Comparison of ENCODE assay signal across 8 cellular contexts in the genomic region with DNA sequence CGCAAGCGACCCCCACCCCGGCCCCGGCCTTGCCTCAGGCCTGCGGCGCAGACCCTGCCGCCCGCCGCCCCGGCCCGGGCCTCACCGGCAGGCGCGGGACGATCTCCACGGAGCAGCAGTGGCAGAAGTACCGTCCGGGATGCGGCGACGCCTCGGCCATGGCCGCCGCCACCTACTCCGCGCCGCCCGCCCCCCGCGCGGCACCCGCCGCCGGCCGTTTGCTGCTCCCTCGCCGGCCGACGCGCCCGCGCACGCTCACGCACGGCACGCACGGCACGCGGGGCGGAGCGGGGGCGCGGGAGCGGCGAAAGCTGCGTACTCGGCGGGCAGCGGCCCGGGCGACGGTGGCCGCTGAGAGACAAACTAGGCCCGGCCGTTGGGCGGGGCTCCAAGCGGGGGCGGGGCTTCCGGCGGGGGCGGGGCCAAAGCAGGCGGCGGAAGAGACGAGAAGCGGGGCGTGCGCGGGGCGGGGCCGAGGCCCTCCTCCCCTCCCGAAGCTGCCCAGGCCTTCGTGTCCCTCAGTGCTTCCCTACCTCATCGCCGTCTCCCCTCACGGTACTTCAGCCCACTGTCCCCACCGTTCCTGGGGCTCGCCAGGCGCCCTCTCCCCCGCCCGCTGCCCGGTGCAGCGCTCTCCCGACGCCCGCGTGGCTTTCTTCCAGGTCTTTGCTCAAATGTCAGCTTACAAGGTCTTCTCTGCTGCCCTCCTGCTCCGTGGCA. TPM values are rescaled to one million over a fixed set of nuclear protein-coding genes. Genes with fewer than 3 reads are reported as not detected.
DNase-seq lines count a peak whose midpoint lies in the region; ATAC-seq and TF ChIP-seq lines count a peak whose summit lies in the region.

TSS of gene RNF126 (minus strand) at position 253 of the 720 bp plus-strand sequence. CDS start at position 160, 93 bp downstream.

- H3K36me3 Mint-ChIP-seq in T-helper 17 cell (ENCODE audit: low read depth) = no peaks in the 10 kb centered on the region

- ATAC-seq in HG02763 (IDR thresholded peaks at IDR 0.05; ENCODE audit: unreplicated experiment) (peak; percentile 70), T-helper 17 cell (peak; percentile 39), upper lobe of right lung (peak; percentile 90)

- H3K9me3 ChIP-seq in T-helper 17 cell (ENCODE audit: control insufficient read depth, low read length, poor library complexity, severe bottlenecking) = no peaks in the 10 kb centered on the region
- no peaks in the 10 kb centered on the region for H3K9me3 ChIP-seq in left ventricle myocardium inferior (replicated peaks)
- H3K9me3 ChIP-seq in prostate gland = no peaks in the 10 kb centered on the region
- no peaks in the 10 kb centered on the region for H3K9me3 ChIP-seq in upper lobe of right lung

- peak within 1 kb of the TSS; percentile 90 for H3K27ac ChIP-seq in left ventricle myocardium inferior (replicated peaks)
- H3K27ac ChIP-seq in prostate gland = peak within 1 kb of the TSS; percentile 90 to 96
- H3K27ac ChIP-seq in upper lobe of right lung = peak within 1 kb of the TSS; percentile 89

- H3K4me3 Mint-ChIP-seq in T-helper 17 cell = peak within 1 kb of the TSS; percentile 96

- H3K27me3 ChIP-seq in left ventricle myocardium inferior (ENCODE audit: low read depth) (no peaks in the 10 kb centered on the region), prostate gland (replicated peaks; ENCODE audit: insufficient read depth) (no peaks in the 10 kb centered on the region), upper lobe of right lung (no peaks in the 10 kb centered on the region)

- TF ChIP-seq POLR2A in prostate gland (IDR thresholded peaks at IDR 0.05) = peak; percentile 48

- peak within 1 kb of the TSS; percentile 100 for H3K27ac Mint-ChIP-seq in T-helper 17 cell

- H3K27me3 Mint-ChIP-seq in T-helper 17 cell = no peaks in the 10 kb centered on the region

- H3K4me3 ChIP-seq in left ventricle myocardium inferior (peak within 1 kb of the TSS; percentile 100), prostate gland (peak within 1 kb of the TSS; percentile 96 to 97), upper lobe of right lung (peak within 1 kb of the TSS; percentile 92)

- DNase-seq in GM10266 (ENCODE audit: extremely low spot score) (peak; percentile 99), NCI-H1694 (lab: John Stamatoyannopoulos, UW) (peak; percentile 69), T-helper 17 cell (peak; percentile 80 to 95 (median 91)), amniotic stem cell (lab: John Stamatoyannopoulos, UW) (peak; percentile 70), left ventricle myocardium inferior (peak; percentile 96), prostate gland (ENCODE audit: low spot score) (peak; percentile 88), upper lobe of right lung (peak; percentile 96)

- TF ChIP-seq CTCF in GM10266 (IDR thresholded peaks at IDR 0.05; ENCODE audit: control insufficient read depth, insufficient read depth, low read depth, missing control alignments) (no peak), left ventricle myocardium inferior (IDR thresholded peaks at IDR 0.05; ENCODE audit: borderline replicate concordance) (no peak), prostate gland (IDR thresholded peaks at IDR 0.05) (no peak), upper lobe of right lung (IDR thresholded peaks at IDR 0.05) (no peak)

- intact Hi-C loops in left ventricle myocardium inferior (cut with micrococcal nuclease) = no loop called here
- intact Hi-C loops in prostate gland (cut with DNase I) = loop anchor here (10.0 kb wide), 1 partner anchor 322 kb away; the partner anchor contains the start of gene WDR18
- intact Hi-C loops in upper lobe of right lung (cut with DNase I) = no loop called here

- 1% methylated on average over 79 of the region's 97 CpGs for WGBS in prostate gland

- H3K4me1 ChIP-seq in left ventricle myocardium inferior (peaks cover 68% of the 10 kb centered on the region), prostate gland (replicated peaks) (peaks cover 31% of the 10 kb centered on the region), upper lobe of right lung (peaks cover 57% of the 10 kb centered on the region)

- no peaks in the 10 kb centered on the region for H3K36me3 ChIP-seq in left ventricle myocardium inferior
- no peaks in the 10 kb centered on the region for H3K36me3 ChIP-seq in prostate gland
- H3K36me3 ChIP-seq in upper lobe of right lung = no peaks in the 10 kb centered on the region

- H3K4me1 Mint-ChIP-seq in T-helper 17 cell = peaks cover 34% of the 10 kb centered on the region

RNA-seq across cellular contexts. Expression of gene RNF126, which starts in this region (rescaled TPM):
- total RNA-seq in T-helper 17 cell (100 to 1,000 TPM; 105 to 126 TPM), left ventricle myocardium inferior (25.5 TPM), prostate gland (100 to 1,000 TPM in 1 of 2 donors, 10 to 100 TPM in 1; 70.7 to 109 TPM), upper lobe of right lung (32.9 TPM)

Comparison
In these comparisons a context has a peak if more than half of its experiments do, and no peak if none do; other contexts are left out.
1. Peak in every context shown above with its lines: DNase-seq, ATAC-seq, H3K4me3 ChIP-seq and H3K27ac ChIP-seq.
2. ATAC-seq: peak in every context shown above with its lines; median percentile 90 in upper lobe of right lung; 70 in HG02763; 39 in T-helper 17 cell.